ENCODE assay signal across 12 cellular contexts in the genomic region with DNA sequence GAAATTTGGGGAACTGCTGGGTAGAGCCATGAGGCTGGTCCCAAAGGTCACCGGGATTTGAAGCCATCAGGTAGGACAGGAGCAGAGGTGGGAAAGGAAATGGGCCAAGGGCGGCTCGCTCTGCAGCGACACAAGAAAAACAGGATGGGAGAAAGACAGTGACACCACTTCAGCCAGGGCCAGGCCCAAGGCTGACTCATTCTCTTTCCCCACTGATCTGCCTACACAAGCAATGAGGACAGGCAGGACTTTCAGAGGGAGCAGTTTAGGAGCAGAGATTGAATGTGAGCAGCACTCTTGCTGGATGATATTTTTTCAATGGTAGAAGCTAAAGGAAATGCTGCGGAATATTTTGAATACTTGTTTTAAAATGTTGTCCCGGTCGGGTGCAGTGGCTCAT. TPM values are rescaled to one million over a fixed set of nuclear protein-coding genes. Genes with fewer than 3 reads are reported as not detected.
DNase-seq lines count a peak whose midpoint lies in the region; ATAC-seq, FAIRE-seq and TF ChIP-seq lines count a peak whose summit lies in the region.
"Had no signal": no experiment of that assay in that cellular context is flagged by ENCODE, and none has a peak within 500 bp of the region (broad histone marks: within the 10 kb centered on the region; RNA-seq: fewer than 3 reads in every experiment).

No MANE protein-coding gene starts in this region.

- peaks cover 18% of the 10 kb centered on the region for H3K4me1 Mint-ChIP-seq in astrocyte (ENCODE audit: low read depth, unreplicated experiment)

- H3K27ac ChIP-seq in astrocyte (ENCODE audit: low read depth, low read length) = peak overlapping the region; percentile 22
- H3K27ac ChIP-seq in keratinocyte (ENCODE audit: control insufficient read depth, insufficient read depth, low read length) = no peak overlapping the region

- H3K4me1 ChIP-seq in astrocyte (ENCODE audit: insufficient read depth, low read length) (peaks cover 19% of the 10 kb centered on the region), keratinocyte (ENCODE audit: control insufficient read depth, extremely low read depth, insufficient read depth, low read length) (peaks cover 17% of the 10 kb centered on the region)

- H3K79me2 ChIP-seq in astrocyte (ENCODE audit: insufficient read depth, low read length) (peaks cover 75% of the 10 kb centered on the region), keratinocyte (ENCODE audit: control insufficient read depth, insufficient read depth, low read length) (peaks cover 42% of the 10 kb centered on the region)

- CTCF ChIA-PET in AG04449 (lab: Yijun Ruan, JAX) = no interaction called here

- no peak for TF ChIP-seq CTCF in AG04449 (IDR thresholded peaks at IDR 0.05; ENCODE audit: insufficient read depth, low read length, missing control alignments)
- TF ChIP-seq CTCF in astrocyte (IDR thresholded peaks at IDR 0.05; ENCODE audit: insufficient read depth, low read depth, low read length) = no peak
- no peak for TF ChIP-seq CTCF in keratinocyte (optimal IDR thresholded peaks at IDR 0.05 in 1 of 3, IDR thresholded peaks at IDR 0.05 in 1 of 3, conservative IDR thresholded peaks at IDR 0.05 in 1 of 3; ENCODE audit: extremely low read depth in 1 of 3, insufficient read depth in 2 of 3, low read length in 3 of 3)

- H3K4me3 Mint-ChIP-seq in astrocyte (ENCODE audit: unreplicated experiment) = no peak overlapping the region
- H3K4me3 Mint-ChIP-seq: stimulated activated memory B cell treated with anti-CD40 and anti-IgM and Interleukin-4, amounts not matched to agents 10 μg/mL and 1 μg/mL and 100 μg/mL, for 72 hours had no signal

- no peaks in the 10 kb centered on the region for H3K27me3 Mint-ChIP-seq in astrocyte (ENCODE audit: low read depth, unreplicated experiment)
- H3K27me3 Mint-ChIP-seq: stimulated activated memory B cell treated with anti-CD40 and anti-IgM and Interleukin-4, amounts not matched to agents 10 μg/mL and 1 μg/mL and 100 μg/mL, for 72 hours had no signal

- H3K4me2 ChIP-seq in astrocyte (ENCODE audit: low read length) (peak overlapping the region; percentile 42), keratinocyte (ENCODE audit: control insufficient read depth, extremely low read depth, insufficient read depth, low read depth, low read length) (peak overlapping the region; percentile 0)

- H3K9me3 Mint-ChIP-seq in astrocyte (ENCODE audit: unreplicated experiment) = no peaks in the 10 kb centered on the region
- H3K9me3 Mint-ChIP-seq: stimulated activated memory B cell treated with anti-CD40 and anti-IgM and Interleukin-4, amounts not matched to agents 10 μg/mL and 1 μg/mL and 100 μg/mL, for 72 hours had no signal

- H3K9me3 ChIP-seq in astrocyte (ENCODE audit: insufficient read depth, low read depth, low read length) = no peaks in the 10 kb centered on the region
- no peaks in the 10 kb centered on the region for H3K9me3 ChIP-seq in keratinocyte (ENCODE audit: control insufficient read depth, low read depth, low read length)

- H3K27me3 ChIP-seq in astrocyte (ENCODE audit: insufficient read depth, low read length) (no peaks in the 10 kb centered on the region), keratinocyte (ENCODE audit: control insufficient read depth, extremely low read depth, insufficient read depth, low read length) (no peaks in the 10 kb centered on the region)

- H3K9ac ChIP-seq in astrocyte (ENCODE audit: low read length) (peak overlapping the region; percentile 47), keratinocyte (ENCODE audit: control insufficient read depth, extremely low read depth, insufficient read depth, low read length) (no peak overlapping the region)

- H2AFZ ChIP-seq in astrocyte (ENCODE audit: low read depth, low read length) = no peak overlapping the region
- no peak overlapping the region for H2AFZ ChIP-seq in keratinocyte (ENCODE audit: control insufficient read depth, low read length)

- H4K20me1 ChIP-seq in astrocyte (ENCODE audit: insufficient read depth, low read length) (peaks cover 9% of the 10 kb centered on the region), keratinocyte (ENCODE audit: control insufficient read depth, extremely low read depth, insufficient read depth, low read length) (no peaks in the 10 kb centered on the region)

- POLR2A ChIA-PET in AG04449 (lab: Yijun Ruan, JAX) = no interaction called here

- dilution Hi-C loops in keratinocyte (cut with MboI; ENCODE audit: extremely low pct_ligation_motif_present, low sequenced_read_pairs) = no loop called here

- peak overlapping the region; percentile 73 for H3K27ac Mint-ChIP-seq in astrocyte (ENCODE audit: unreplicated experiment)
- H3K27ac Mint-ChIP-seq: stimulated activated memory B cell treated with anti-CD40 and anti-IgM and Interleukin-4, amounts not matched to agents 10 μg/mL and 1 μg/mL and 100 μg/mL, for 72 hours had no signal

- H3K36me3 ChIP-seq in astrocyte (ENCODE audit: insufficient read depth, low read length) (no peaks in the 10 kb centered on the region), keratinocyte (ENCODE audit: control insufficient read depth in 2 of 2, extremely low read depth in 1 of 2, insufficient read depth in 2 of 2, low read length in 2 of 2) (no peaks in the 10 kb centered on the region)

- no peaks in the 10 kb centered on the region for H3K36me3 Mint-ChIP-seq in astrocyte (ENCODE audit: low read depth, unreplicated experiment)

- peak; percentile 24 for DNase-seq in AG04449 (ENCODE audit: low read depth, low spot score)
- DNase-seq in HCEC 1CT = peak; percentile 51
- peak; percentile 64 for DNase-seq in astrocyte (ENCODE audit: low read depth)
- no peak for DNase-seq in keratinocyte (ENCODE audit: low read depth, low spot score)
- no peak for DNase-seq in occipital lobe (lab: John Stamatoyannopoulos, UW)
- DNase-seq in NCI-H526 treated with DMSO at 0.1 percent for 48 hours (lab: John Stamatoyannopoulos, UW) = no peak
- DNase-seq: NCI-H510A, right cardiac atrium had no signal

- H3K4me3 ChIP-seq in AG04449 (ENCODE audit: low read depth, low read length) (no peak overlapping the region; the same call in 1 of the 2 replicates), astrocyte (ENCODE audit: insufficient read depth, low read depth, low read length) (peak overlapping the region; percentile 30), keratinocyte (ENCODE audit: control insufficient read depth in 2 of 3, extremely low read depth in 1 of 3, insufficient read depth in 2 of 3, low read depth in 1 of 3, low read length in 3 of 3) (no peak overlapping the region)

- no peaks in the 10 kb centered on the region for H3K9me1 ChIP-seq in keratinocyte (ENCODE audit: control insufficient read depth, extremely low read depth, insufficient read depth, low read length)

- no peak for ATAC-seq in HG03378 (IDR thresholded peaks at IDR 0.05; ENCODE audit: unreplicated experiment)
- no peak for ATAC-seq in HG03095 (IDR thresholded peaks at IDR 0.05; ENCODE audit: unreplicated experiment)
- ATAC-seq: stimulated activated memory B cell treated with anti-CD40 and anti-IgM and Interleukin-4, amounts not matched to agents 10 μg/mL and 1 μg/mL and 100 μg/mL, for 72 hours had no signal

- no peak for FAIRE-seq in astrocyte (lab: Jason Lieb, UNC)
- FAIRE-seq in keratinocyte (lab: Jason Lieb, UNC) = no peak
- FAIRE-seq: TTC549 had no signal

RNA-seq across cellular contexts. Expression of a gene that starts 3.5 kb away (rescaled TPM):
- total RNA-seq in astrocyte (26.3 and 34.1 TPM in 2 replicates), occipital lobe (24.0 TPM)
- polyA plus RNA-seq in keratinocyte = 21.4 to 25.2 TPM (median 21.9 TPM) in 3 replicates
- 73.5 TPM for polyA plus RNA-seq in keratinocyte (2011; ENCODE audit: low read depth)
- 21.0 and 22.1 TPM in 2 replicates for polyA plus RNA-seq in keratinocyte (2011; cell fraction: cytosol; rRNA removed)
- 29.8 and 31.0 TPM in 2 replicates for polyA plus RNA-seq in keratinocyte (2011; cell fraction: nucleus; rRNA removed)
- polyA plus RNA-seq in keratinocyte (2012; ENCODE audit: low replicate concordance) = 23.4 and 25.0 TPM in 2 replicates
- 15.7 to 21.4 TPM (median 17.0 TPM) in 3 replicates for polyA minus RNA-seq in keratinocyte
- polyA minus RNA-seq in keratinocyte (2011; cell fraction: cytosol; rRNA and poly(A)+ RNA removed) = 20.9 TPM
- 20.5 and 21.5 TPM in 2 replicates for polyA minus RNA-seq in keratinocyte (2011; cell fraction: nucleus; rRNA and poly(A)+ RNA removed)

Comparison
In these comparisons a context has a peak if more than half of its experiments do, and no peak if none do; other contexts are left out.
1. DNase-seq: peak in AG04449 (single experiment), HCEC 1CT (single experiment) and astrocyte (single experiment); none in keratinocyte (single experiment), occipital lobe (single experiment) and NCI-H526 treated with DMSO at 0.1 percent for 48 hours (single experiment).